Comparison of ENCODE assay signal across 8 cellular contexts in genomic region chr16:65117701-65118448, GRCh38. TPM values are rescaled to one million over a fixed set of nuclear protein-coding genes. Genes with fewer than 3 reads are reported as not detected.
DNase-seq lines count a peak whose midpoint lies in the region; ATAC-seq and TF ChIP-seq lines count a peak whose summit lies in the region.

No MANE protein-coding gene starts in this region.

- H3K36me3 Mint-ChIP-seq in Calu3 (ENCODE audit: insufficient read depth, unreplicated experiment) (no peaks in the 10 kb centered on the region), immature natural killer cell (peaks cover 0 to 5% (median 0%) of the 10 kb centered on the region in 3 donors)

- ATAC-seq in HG03439 (IDR thresholded peaks at IDR 0.05; ENCODE audit: unreplicated experiment), result peak; percentile 74
- peak; percentile 44 to 46 for ATAC-seq in right cardiac atrium

- 18% methylated on average over 10 of the region's 10 CpGs for WGBS in right cardiac atrium

- H3K4me1 ChIP-seq in right cardiac atrium (ENCODE audit: control insufficient read depth, insufficient read depth, low read length), result no peaks in the 10 kb centered on the region

- H3K9me3 Mint-ChIP-seq in Calu3 (ENCODE audit: low read depth, unreplicated experiment) (no peaks in the 10 kb centered on the region), immature natural killer cell (peaks cover 0 to 6% (median 2%) of the 10 kb centered on the region in 6 donors)

- H3K27me3 Mint-ChIP-seq in Calu3 (ENCODE audit: unreplicated experiment), result no peaks in the 10 kb centered on the region
- H3K27me3 Mint-ChIP-seq in immature natural killer cell (ENCODE audit: low read depth in 3 of 3), result peaks cover 5 to 11% (median 6%) of the 10 kb centered on the region in 3 donors

- H3K27ac ChIP-seq in angular gyrus (ENCODE audit: low read depth, low read length), result peak overlapping the region; percentile 67
- no peak overlapping the region for H3K27ac ChIP-seq in right cardiac atrium (ENCODE audit: low read length)

- H3K27me3 ChIP-seq in right cardiac atrium (ENCODE audit: control insufficient read depth, insufficient read depth), result no peaks in the 10 kb centered on the region

- DNase-seq in Calu3, result peak; percentile 54
- peak; percentile 10 for DNase-seq in GM19238 (ENCODE audit: insufficient read length, low spot score)
- DNase-seq in NCI-H748 (lab: John Stamatoyannopoulos, UW; ENCODE audit: unreplicated experiment), result peak; percentile 75
- DNase-seq in right cardiac atrium, result peak; percentile 59 to 80 (median 71)
- peak; percentile 53 for DNase-seq in renal cortical epithelial cell (ENCODE audit: low read depth)
- no peak for DNase-seq in immature natural killer cell

- no peak overlapping the region for H3K4me3 Mint-ChIP-seq in Calu3 (ENCODE audit: low read depth, unreplicated experiment)
- no peak overlapping the region for H3K4me3 Mint-ChIP-seq in immature natural killer cell

- no TSS peak for BruUV-seq in Calu3 (replicated peaks; lab: Mats Ljungman, UMichigan)

- CTCF ChIA-PET in Calu3 (lab: Charles Lee), result no interaction called here

- TF ChIP-seq CTCF in Calu3 (IDR thresholded peaks at IDR 0.05; ENCODE audit: unreplicated experiment), result peak; percentile 85

- no peak overlapping the region for H3K4me3 ChIP-seq in right cardiac atrium (ENCODE audit: low read length)

- H3K4me1 Mint-ChIP-seq in Calu3 (ENCODE audit: low read depth, unreplicated experiment) (no peaks in the 10 kb centered on the region), immature natural killer cell (no peaks in the 10 kb centered on the region)

- H3K9me3 ChIP-seq in right cardiac atrium (ENCODE audit: control insufficient read depth, low read length), result no peaks in the 10 kb centered on the region

- H3K27ac Mint-ChIP-seq in Calu3 (ENCODE audit: unreplicated experiment) (no peak overlapping the region), immature natural killer cell (no peak overlapping the region)

- intact Hi-C loops in Calu3 (cut with micrococcal nuclease; ENCODE audit: unreplicated experiment), result loop anchor here (1.0 to 10.0 kb wide), 3 partner anchors 1157 to 1757 kb away; no protein-coding TSS in a partner anchor
- intact Hi-C loops in right cardiac atrium (cut with DNase I), result no loop called here

RNA-seq across cellular contexts. Expression of gene CDH11, which starts 4.0 kb away (rescaled TPM):
- total RNA-seq in Calu3 (2022) (not detected in 2 replicates), right cardiac atrium (10 to 100 TPM; 16.6 to 36.9 (median 26.3) TPM), renal cortical epithelial cell (3.1 and 7.6 TPM in 2 replicates)
- polyA plus RNA-seq in right cardiac atrium (2.2 TPM), immature natural killer cell (not detected)

Comparison
In these comparisons a context has a peak if more than half of its experiments do, and no peak if none do; other contexts are left out.
1. DNase-seq: peak in Calu3 (single experiment), GM19238 (single experiment), NCI-H748 (single experiment), right cardiac atrium (3 of 3) and renal cortical epithelial cell (single experiment); none in immature natural killer cell (0 of 3).